In the genomic region with DNA sequence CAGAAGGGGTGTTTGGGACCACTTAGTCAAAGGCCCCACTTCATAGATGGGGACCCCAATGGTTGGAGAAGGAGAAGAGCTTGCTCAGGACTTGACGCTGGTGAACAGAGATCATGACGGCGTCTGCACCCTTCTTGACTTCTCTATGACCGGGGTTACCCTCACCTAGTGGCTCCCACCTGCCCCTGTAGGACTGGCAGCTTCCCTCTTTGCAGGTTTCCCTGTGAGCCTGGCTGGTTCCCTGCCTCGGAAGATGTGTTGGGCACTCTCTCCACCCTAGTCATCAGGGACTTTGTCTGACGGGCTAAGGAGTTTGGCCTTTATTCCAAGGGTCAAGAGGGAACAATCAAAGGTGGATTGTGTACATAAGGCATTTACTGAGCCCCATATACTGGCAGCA, we compare ENCODE assay signal across 16 cellular contexts. TPM values are rescaled to one million over a fixed set of nuclear protein-coding genes. Genes with fewer than 3 reads are reported as not detected.
"Had no signal": no experiment of that assay in that cellular context is flagged by ENCODE, and none has a peak within 500 bp of the region (broad histone marks: within the 10 kb centered on the region; RNA-seq: fewer than 3 reads in every experiment).

No MANE protein-coding gene starts in this region.

- DNase-seq: activated CD4-positive, alpha-beta T cell treated with anti-CD3 and anti-CD28 coated beads for 4 hours; activated naive CD4-positive, alpha-beta T cell treated with anti-CD3 and anti-CD28 coated beads for 36 hours; amniotic stem cell; effector memory CD8-positive, alpha-beta T cell; pancreas; retina; stomach; T-helper 1 cell; WERI-Rb-1 had no signal

- H3K27me3 ChIP-seq: pancreas, vagina had no signal

- H3K4me1 ChIP-seq: body of pancreas, pancreas, stomach had no signal

- H3K36me3 ChIP-seq: pancreas, stomach, thoracic aorta, vagina, WERI-Rb-1 had no signal

- H3K27ac ChIP-seq: body of pancreas, pancreas, stomach, thoracic aorta, vagina, WERI-Rb-1 had no signal

- FAIRE-seq: pancreas had no signal

- ATAC-seq: body of pancreas; effector memory CD8-positive, alpha-beta T cell; pancreas had no signal

- H3K4me3 ChIP-seq: body of pancreas, pancreas, skin epidermis, stomach, thoracic aorta, vagina had no signal

- H3K9me3 ChIP-seq: body of pancreas, pancreas, stomach, thoracic aorta, vagina had no signal

RNA-seq across cellular contexts. Expression of a gene that starts 22.7 kb away (rescaled TPM):
- total RNA-seq: activated naive CD4-positive, alpha-beta T cell treated with anti-CD3 and anti-CD28 coated beads for 36 hours; activated T-helper 1 cell treated with anti-CD3 and anti-CD28 coated beads, Interleukin-12 subunit alpha, Interleukin-12 subunit beta, Interleukin-2, Interleukin-4 antibody, amounts not matched to agents 30 ng/mL and 10 ng/mL and 1 ng/mL, durations not matched to agents 14 hours and 24 hours and 36 hours; body of pancreas; epithelial cell of proximal tubule; neural crest cell; pancreas; thoracic aorta; vagina had no signal
- polyA plus RNA-seq: pancreas had no signal
